Comparison of ENCODE assay signal across 1 cellular context in the genomic region with DNA sequence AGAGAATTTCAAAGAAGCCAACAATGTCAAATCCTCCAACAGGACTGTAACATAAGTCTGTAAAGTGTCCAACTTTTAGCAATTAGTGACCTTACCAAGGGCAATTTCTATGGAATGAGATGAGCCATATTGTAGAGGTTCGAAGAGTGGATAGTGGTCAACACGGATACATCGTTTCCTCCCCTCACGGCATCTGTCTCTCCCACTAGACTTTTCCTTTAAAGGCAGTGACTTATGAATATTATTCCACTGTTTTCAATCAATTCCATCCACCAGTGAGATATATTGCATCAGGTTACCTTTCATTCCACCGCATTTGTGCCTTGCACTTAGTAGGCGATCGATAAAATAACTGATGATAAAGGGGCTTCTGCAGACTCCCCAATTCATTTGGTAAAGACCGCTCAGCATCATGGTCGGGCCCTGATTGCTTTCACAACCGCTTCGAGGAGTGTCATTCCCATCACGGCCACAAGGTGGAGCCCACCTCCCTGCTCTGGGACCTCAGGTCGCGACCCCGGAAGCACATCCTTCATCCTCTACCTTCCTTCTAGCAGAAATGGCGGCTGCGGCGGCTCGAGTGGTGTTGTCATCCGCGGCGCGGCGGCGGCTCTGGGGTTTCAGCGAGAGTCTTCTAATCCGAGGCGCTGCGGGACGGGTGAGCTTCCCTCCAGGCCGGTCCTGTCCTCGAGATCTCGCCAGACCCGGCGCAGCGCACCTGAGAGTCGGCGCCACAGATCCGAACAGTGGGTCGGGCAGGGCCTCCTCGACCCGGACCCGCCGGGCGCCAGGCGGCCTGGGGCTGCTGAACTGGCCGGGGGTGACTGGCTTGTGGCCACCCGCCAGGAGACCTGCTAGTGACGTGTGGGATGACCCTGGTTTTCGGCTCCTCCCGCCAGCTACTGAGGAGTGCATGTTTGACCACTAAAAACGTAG.
TF ChIP-seq lines count a peak whose summit lies in the region.

Gene PMPCB, plus strand, starts transcription at position 535 of the 936 bp plus-strand sequence. Its CDS starts 25 bp downstream, at position 560.

TF ChIP-seq in HepG2, 621 proteins besides CTCF, POLR2A, EP300 and RAD21 (continued from another document and continues in another):
- TF ChIP-seq, protein P1, sequence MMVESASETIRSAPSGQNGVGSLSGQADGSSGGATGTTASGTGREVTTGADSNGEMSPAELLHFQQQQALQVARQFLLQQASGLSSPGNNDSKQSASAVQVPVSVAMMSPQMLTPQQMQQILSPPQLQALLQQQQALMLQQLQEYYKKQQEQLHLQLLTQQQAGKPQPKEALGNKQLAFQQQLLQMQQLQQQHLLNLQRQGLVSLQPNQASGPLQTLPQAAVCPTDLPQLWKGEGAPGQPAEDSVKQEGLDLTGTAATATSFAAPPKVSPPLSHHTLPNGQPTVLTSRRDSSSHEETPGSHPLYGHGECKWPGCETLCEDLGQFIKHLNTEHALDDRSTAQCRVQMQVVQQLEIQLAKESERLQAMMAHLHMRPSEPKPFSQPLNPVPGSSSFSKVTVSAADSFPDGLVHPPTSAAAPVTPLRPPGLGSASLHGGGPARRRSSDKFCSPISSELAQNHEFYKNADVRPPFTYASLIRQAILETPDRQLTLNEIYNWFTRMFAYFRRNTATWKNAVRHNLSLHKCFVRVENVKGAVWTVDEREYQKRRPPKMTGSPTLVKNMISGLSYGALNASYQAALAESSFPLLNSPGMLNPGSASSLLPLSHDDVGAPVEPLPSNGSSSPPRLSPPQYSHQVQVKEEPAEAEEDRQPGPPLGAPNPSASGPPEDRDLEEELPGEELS (CRISPR knock-in tag; IDR thresholded peaks at IDR 0.05), result peak; percentile 54
- TF ChIP-seq NCOA5 (CRISPR knock-in tag; IDR thresholded peaks at IDR 0.05) (no peak), PRMT3 (CRISPR knock-in tag; IDR thresholded peaks at IDR 0.05; ENCODE audit: borderline replicate concordance, low read depth) (no peak), ZNF432 (CRISPR knock-in tag; IDR thresholded peaks at IDR 0.05; ENCODE audit: borderline replicate concordance) (no peak), SIN3B (IDR thresholded peaks at IDR 0.05; ENCODE audit: low read length) (peak; percentile 47; the same call in 1 of the 2 replicates), ZNF143 (CRISPR knock-in tag; IDR thresholded peaks at IDR 0.05) (peak; percentile 78), ZNF691 (CRISPR knock-in tag; IDR thresholded peaks at IDR 0.05; ENCODE audit: borderline replicate concordance, low read depth) (no peak; the same call in 1 of the 2 replicates), MXD4 (CRISPR knock-in tag; IDR thresholded peaks at IDR 0.05) (0 out of 2 replicates have a peak, but pooled peaks have one; percentile 53), KLF12 (CRISPR knock-in tag; IDR thresholded peaks at IDR 0.05; ENCODE audit: borderline replicate concordance) (no peak), ZSCAN12 (CRISPR knock-in tag; IDR thresholded peaks at IDR 0.05) (no peak), ZNF749 (CRISPR knock-in tag; IDR thresholded peaks at IDR 0.05; ENCODE audit: borderline replicate concordance) (no peak), ZNF614 (CRISPR knock-in tag; IDR thresholded peaks at IDR 0.05; ENCODE audit: borderline replicate concordance) (peak; percentile 88; the same call in 1 of the 2 replicates), ZNF768 (CRISPR knock-in tag; IDR thresholded peaks at IDR 0.05) (peak; percentile 58; the same call in 1 of the 2 replicates), ZNF292 (CRISPR knock-in tag; IDR thresholded peaks at IDR 0.05; ENCODE audit: borderline replicate concordance, low read depth) (peak; percentile 46; the same call in 1 of the 2 replicates), NFE2L2 (IDR thresholded peaks at IDR 0.05; ENCODE audit: low read length) (no peak), ARNTL (CRISPR knock-in tag; IDR thresholded peaks at IDR 0.05) (no peak), TFAP4 (IDR thresholded peaks at IDR 0.05; ENCODE audit: borderline replicate concordance, low read depth) (peak; percentile 7; the same call in 1 of the 2 replicates), PCBP2 (optimal IDR thresholded peaks at IDR 0.05; ENCODE audit: low read depth, low read length, poor library complexity, severe bottlenecking) (no peak), JARID2 (CRISPR knock-in tag; IDR thresholded peaks at IDR 0.05; ENCODE audit: insufficient replicate concordance) (no peak), DR1 (CRISPR knock-in tag; IDR thresholded peaks at IDR 0.05) (peak; percentile 59; the same call in 1 of the 2 replicates), ETV5 (CRISPR knock-in tag; IDR thresholded peaks at IDR 0.05; ENCODE audit: borderline replicate concordance) (peak; percentile 78), MEIS2 (CRISPR knock-in tag; IDR thresholded peaks at IDR 0.05) (peak; percentile 67; the same call in 1 of the 2 replicates), SRF (IDR thresholded peaks at IDR 0.05; ENCODE audit: low read depth, low read length) (no peak), ATF7-NPFF (CRISPR knock-in tag; IDR thresholded peaks at IDR 0.05; ENCODE audit: low read depth) (peak; percentile 86), ZNF460 (CRISPR knock-in tag; IDR thresholded peaks at IDR 0.05; ENCODE audit: borderline replicate concordance) (no peak), SP5 (CRISPR knock-in tag; IDR thresholded peaks at IDR 0.05; ENCODE audit: borderline replicate concordance, low read depth) (no peak), ESRRA (CRISPR knock-in tag; IDR thresholded peaks at IDR 0.05; ENCODE audit: low read depth) (peak; percentile 68; the same call in 1 of the 2 replicates), ZNF670 (CRISPR knock-in tag; IDR thresholded peaks at IDR 0.05; ENCODE audit: borderline replicate concordance) (peak; percentile 61; the same call in 1 of the 2 replicates), ZBTB3 (CRISPR knock-in tag; IDR thresholded peaks at IDR 0.05; ENCODE audit: borderline replicate concordance, low read depth) (no peak), TARDBP (CRISPR knock-in tag; IDR thresholded peaks at IDR 0.05) (peak; percentile 66; the same call in 1 of the 2 replicates), CBX5 (CRISPR knock-in tag; IDR thresholded peaks at IDR 0.05; ENCODE audit: borderline replicate concordance) (peak; percentile 86), SPEN (CRISPR knock-in tag; IDR thresholded peaks at IDR 0.05; ENCODE audit: low read depth) (peak; percentile 89), RORA (CRISPR knock-in tag; IDR thresholded peaks at IDR 0.05) (no peak), ZNF710 (CRISPR knock-in tag; IDR thresholded peaks at IDR 0.05; ENCODE audit: borderline replicate concordance) (peak; percentile 54; the same call in 1 of the 2 replicates), NBN (conservative IDR thresholded peaks at IDR 0.05) (no peak), PHB2 (IDR thresholded peaks at IDR 0.05; ENCODE audit: partially characterized antibody) (no peak), NR0B2 (CRISPR knock-in tag; IDR thresholded peaks at IDR 0.05) (no peak), SYNCRIP (IDR thresholded peaks at IDR 0.05; ENCODE audit: insufficient read depth, low read depth, low read length) (no peak), RFXANK (CRISPR knock-in tag; IDR thresholded peaks at IDR 0.05) (0 out of 2 replicates have a peak, but pooled peaks have one; percentile 33)
- TF ChIP-seq, protein P2, sequence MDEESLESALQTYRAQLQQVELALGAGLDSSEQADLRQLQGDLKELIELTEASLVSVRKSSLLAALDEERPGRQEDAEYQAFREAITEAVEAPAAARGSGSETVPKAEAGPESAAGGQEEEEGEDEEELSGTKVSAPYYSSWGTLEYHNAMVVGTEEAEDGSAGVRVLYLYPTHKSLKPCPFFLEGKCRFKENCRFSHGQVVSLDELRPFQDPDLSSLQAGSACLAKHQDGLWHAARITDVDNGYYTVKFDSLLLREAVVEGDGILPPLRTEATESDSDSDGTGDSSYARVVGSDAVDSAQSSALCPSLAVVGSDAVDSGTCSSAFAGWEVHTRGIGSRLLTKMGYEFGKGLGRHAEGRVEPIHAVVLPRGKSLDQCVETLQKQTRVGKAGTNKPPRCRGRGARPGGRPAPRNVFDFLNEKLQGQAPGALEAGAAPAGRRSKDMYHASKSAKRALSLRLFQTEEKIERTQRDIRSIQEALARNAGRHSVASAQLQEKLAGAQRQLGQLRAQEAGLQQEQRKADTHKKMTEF (CRISPR knock-in tag; IDR thresholded peaks at IDR 0.05), result peak; percentile 95
- TF ChIP-seq, protein P3, sequence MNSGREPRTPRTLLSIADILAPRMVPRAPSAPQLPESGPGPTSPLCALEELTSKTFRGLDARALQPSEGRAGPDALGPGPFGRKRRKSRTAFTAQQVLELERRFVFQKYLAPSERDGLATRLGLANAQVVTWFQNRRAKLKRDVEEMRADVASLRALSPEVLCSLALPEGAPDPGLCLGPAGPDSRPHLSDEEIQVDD (CRISPR knock-in tag; IDR thresholded peaks at IDR 0.05; ENCODE audit: borderline replicate concordance), result no peak
- TF ChIP-seq, protein P4, sequence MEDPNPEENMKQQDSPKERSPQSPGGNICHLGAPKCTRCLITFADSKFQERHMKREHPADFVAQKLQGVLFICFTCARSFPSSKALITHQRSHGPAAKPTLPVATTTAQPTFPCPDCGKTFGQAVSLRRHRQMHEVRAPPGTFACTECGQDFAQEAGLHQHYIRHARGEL (CRISPR knock-in tag; IDR thresholded peaks at IDR 0.05), result no peak
- TF ChIP-seq, protein P5, sequence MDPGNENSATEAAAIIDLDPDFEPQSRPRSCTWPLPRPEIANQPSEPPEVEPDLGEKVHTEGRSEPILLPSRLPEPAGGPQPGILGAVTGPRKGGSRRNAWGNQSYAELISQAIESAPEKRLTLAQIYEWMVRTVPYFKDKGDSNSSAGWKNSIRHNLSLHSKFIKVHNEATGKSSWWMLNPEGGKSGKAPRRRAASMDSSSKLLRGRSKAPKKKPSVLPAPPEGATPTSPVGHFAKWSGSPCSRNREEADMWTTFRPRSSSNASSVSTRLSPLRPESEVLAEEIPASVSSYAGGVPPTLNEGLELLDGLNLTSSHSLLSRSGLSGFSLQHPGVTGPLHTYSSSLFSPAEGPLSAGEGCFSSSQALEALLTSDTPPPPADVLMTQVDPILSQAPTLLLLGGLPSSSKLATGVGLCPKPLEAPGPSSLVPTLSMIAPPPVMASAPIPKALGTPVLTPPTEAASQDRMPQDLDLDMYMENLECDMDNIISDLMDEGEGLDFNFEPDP (CRISPR knock-in tag; conservative IDR thresholded peaks at IDR 0.05), result no peak
- TF ChIP-seq, protein P6, sequence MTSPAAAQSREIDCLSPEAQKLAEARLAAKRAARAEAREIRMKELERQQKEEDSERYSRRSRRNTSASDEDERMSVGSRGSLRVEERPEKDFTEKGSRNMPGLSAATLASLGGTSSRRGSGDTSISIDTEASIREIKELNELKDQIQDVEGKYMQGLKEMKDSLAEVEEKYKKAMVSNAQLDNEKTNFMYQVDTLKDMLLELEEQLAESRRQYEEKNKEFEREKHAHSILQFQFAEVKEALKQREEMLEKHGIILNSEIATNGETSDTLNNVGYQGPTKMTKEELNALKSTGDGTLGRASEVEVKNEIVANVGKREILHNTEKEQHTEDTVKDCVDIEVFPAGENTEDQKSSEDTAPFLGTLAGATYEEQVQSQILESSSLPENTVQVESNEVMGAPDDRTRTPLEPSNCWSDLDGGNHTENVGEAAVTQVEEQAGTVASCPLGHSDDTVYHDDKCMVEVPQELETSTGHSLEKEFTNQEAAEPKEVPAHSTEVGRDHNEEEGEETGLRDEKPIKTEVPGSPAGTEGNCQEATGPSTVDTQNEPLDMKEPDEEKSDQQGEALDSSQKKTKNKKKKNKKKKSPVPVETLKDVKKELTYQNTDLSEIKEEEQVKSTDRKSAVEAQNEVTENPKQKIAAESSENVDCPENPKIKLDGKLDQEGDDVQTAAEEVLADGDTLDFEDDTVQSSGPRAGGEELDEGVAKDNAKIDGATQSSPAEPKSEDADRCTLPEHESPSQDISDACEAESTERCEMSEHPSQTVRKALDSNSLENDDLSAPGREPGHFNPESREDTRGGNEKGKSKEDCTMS (CRISPR knock-in tag; conservative IDR thresholded peaks at IDR 0.05), result no peak
- TF ChIP-seq, protein P7, sequence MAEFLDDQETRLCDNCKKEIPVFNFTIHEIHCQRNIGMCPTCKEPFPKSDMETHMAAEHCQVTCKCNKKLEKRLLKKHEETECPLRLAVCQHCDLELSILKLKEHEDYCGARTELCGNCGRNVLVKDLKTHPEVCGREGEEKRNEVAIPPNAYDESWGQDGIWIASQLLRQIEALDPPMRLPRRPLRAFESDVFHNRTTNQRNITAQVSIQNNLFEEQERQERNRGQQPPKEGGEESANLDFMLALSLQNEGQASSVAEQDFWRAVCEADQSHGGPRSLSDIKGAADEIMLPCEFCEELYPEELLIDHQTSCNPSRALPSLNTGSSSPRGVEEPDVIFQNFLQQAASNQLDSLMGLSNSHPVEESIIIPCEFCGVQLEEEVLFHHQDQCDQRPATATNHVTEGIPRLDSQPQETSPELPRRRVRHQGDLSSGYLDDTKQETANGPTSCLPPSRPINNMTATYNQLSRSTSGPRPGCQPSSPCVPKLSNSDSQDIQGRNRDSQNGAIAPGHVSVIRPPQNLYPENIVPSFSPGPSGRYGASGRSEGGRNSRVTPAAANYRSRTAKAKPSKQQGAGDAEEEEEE (CRISPR knock-in tag; IDR thresholded peaks at IDR 0.05; ENCODE audit: borderline replicate concordance), result no peak
